In genomic region chr3:143433787-143434378, GRCh38 we compare ENCODE assay signal across 9 cellular contexts.
DNase-seq lines count a peak whose midpoint lies in the region; ATAC-seq, FAIRE-seq and TF ChIP-seq lines count a peak whose summit lies in the region.
"Had no signal": no experiment of that assay in that cellular context is flagged by ENCODE, and none has a peak within 500 bp of the region (broad histone marks: within the 10 kb centered on the region; RNA-seq: fewer than 3 reads in every experiment).

No MANE protein-coding gene starts in this region.

- H3K79me2 ChIP-seq in keratinocyte (ENCODE audit: control insufficient read depth, insufficient read depth, low read length): no peaks in the 10 kb centered on the region

- FAIRE-seq in keratinocyte (lab: Jason Lieb, UNC): peak; percentile 20

- H3K36me3 ChIP-seq in keratinocyte (ENCODE audit: control insufficient read depth in 2 of 2, extremely low read depth in 1 of 2, insufficient read depth in 2 of 2, low read length in 2 of 2): no peaks in the 10 kb centered on the region

- in situ Hi-C loops in SK-MEL-5 (cut with HindIII; ENCODE audit: low pct_unique_long_range_greater_than_20kb, low sequenced_read_pairs): no loop called here

- H3K27ac ChIP-seq in keratinocyte (ENCODE audit: control insufficient read depth, insufficient read depth, low read length): no peak overlapping the region
- H3K27ac ChIP-seq: SK-N-MC had no signal

- H3K27me3 ChIP-seq in keratinocyte (ENCODE audit: control insufficient read depth, extremely low read depth, insufficient read depth, low read length): no peaks in the 10 kb centered on the region

- dilution Hi-C loops in keratinocyte (cut with MboI; ENCODE audit: extremely low pct_ligation_motif_present, low sequenced_read_pairs): no loop called here

- DNase-seq in AG10803 (ENCODE audit: low read depth): no peak
- peak; percentile 48 for DNase-seq in SK-MEL-5 (ENCODE audit: low read depth, low spot score)
- no peak for DNase-seq in keratinocyte (ENCODE audit: low read depth, low spot score)
- DNase-seq in hepatic stellate cell (ENCODE audit: low spot score): no peak
- no peak for DNase-seq in HuH-7.5 (ENCODE audit: low spot score)
- no peak for DNase-seq in AG20443 (ENCODE audit: low spot score)

- no peak overlapping the region for H3K9ac ChIP-seq in keratinocyte (ENCODE audit: control insufficient read depth, extremely low read depth, insufficient read depth, low read length)

- ATAC-seq in GM21825 (IDR thresholded peaks at IDR 0.05; ENCODE audit: unreplicated experiment): no peak

- TF ChIP-seq CTCF in AG10803 (conservative IDR thresholded peaks at IDR 0.05; ENCODE audit: low read length) (peak; percentile 41), GM12872 (IDR thresholded peaks at IDR 0.05; ENCODE audit: insufficient read depth, low read depth, low read length) (peak; percentile 77), keratinocyte (optimal IDR thresholded peaks at IDR 0.05 in 1 of 3, IDR thresholded peaks at IDR 0.05 in 1 of 3, conservative IDR thresholded peaks at IDR 0.05 in 1 of 3; ENCODE audit: extremely low read depth in 1 of 3, insufficient read depth in 2 of 3, low read length in 3 of 3) (peak; percentile 52 to 67 (median 58))

- H3K4me1 ChIP-seq in keratinocyte (ENCODE audit: control insufficient read depth, extremely low read depth, insufficient read depth, low read length): no peaks in the 10 kb centered on the region

- H3K4me3 ChIP-seq in AG10803 (ENCODE audit: low read length) (no peak overlapping the region), keratinocyte (ENCODE audit: control insufficient read depth in 2 of 3, extremely low read depth in 1 of 3, insufficient read depth in 2 of 3, low read depth in 1 of 3, low read length in 3 of 3) (no peak overlapping the region)
- H3K4me3 ChIP-seq: SK-N-MC had no signal

- H2AFZ ChIP-seq in keratinocyte (ENCODE audit: control insufficient read depth, low read length): no peak overlapping the region

- H3K9me3 ChIP-seq in keratinocyte (ENCODE audit: control insufficient read depth, low read depth, low read length): no peaks in the 10 kb centered on the region

- no peaks in the 10 kb centered on the region for H4K20me1 ChIP-seq in keratinocyte (ENCODE audit: control insufficient read depth, extremely low read depth, insufficient read depth, low read length)

- no peak overlapping the region for H3K4me2 ChIP-seq in keratinocyte (ENCODE audit: control insufficient read depth, extremely low read depth, insufficient read depth, low read depth, low read length)

- no peaks in the 10 kb centered on the region for H3K9me1 ChIP-seq in keratinocyte (ENCODE audit: control insufficient read depth, extremely low read depth, insufficient read depth, low read length)
